ENCODE assay signal across 13 cellular contexts in genomic region chr4:3529363-3529762, GRCh38. TPM values are rescaled to one million over a fixed set of nuclear protein-coding genes. Genes with fewer than 3 reads are reported as not detected.
DNase-seq lines count a peak whose midpoint lies in the region; ATAC-seq and TF ChIP-seq lines count a peak whose summit lies in the region.
"Had no signal": no experiment of that assay in that cellular context is flagged by ENCODE, and none has a peak within 500 bp of the region (broad histone marks: within the 10 kb centered on the region; RNA-seq: fewer than 3 reads in every experiment).

No MANE protein-coding gene starts in this region.

- H3K4me3 Mint-ChIP-seq in CD4-positive, CD25-positive, alpha-beta regulatory T cell = peak overlapping the region in 3 of 4 donors; percentile 85 to 99 (median 99)
- H3K4me3 Mint-ChIP-seq in naive thymus-derived CD8-positive, alpha-beta T cell = peak overlapping the region in 8 of 10 donors; percentile 54 to 100 (median 96)

- peak overlapping the region in 1 of 3 donors; percentile 47 for H3K27ac Mint-ChIP-seq in CD4-positive, CD25-positive, alpha-beta regulatory T cell
- H3K27ac Mint-ChIP-seq in naive thymus-derived CD8-positive, alpha-beta T cell = peak overlapping the region in 1 of 10 donors; percentile 5

- TF ChIP-seq CTCF in choroid plexus epithelial cell (conservative IDR thresholded peaks at IDR 0.05; ENCODE audit: low read depth, low read length) = no peak

- peaks cover 10% of the 10 kb centered on the region for H3K36me3 Mint-ChIP-seq in CD4-positive, CD25-positive, alpha-beta regulatory T cell
- peaks cover 0 to 30% (median 2%) of the 10 kb centered on the region in 3 donors for H3K36me3 Mint-ChIP-seq in naive thymus-derived CD8-positive, alpha-beta T cell

- no peaks in the 10 kb centered on the region for H3K27me3 Mint-ChIP-seq in CD4-positive, CD25-positive, alpha-beta regulatory T cell
- no peaks in the 10 kb centered on the region for H3K27me3 Mint-ChIP-seq in naive thymus-derived CD8-positive, alpha-beta T cell

- POLR2A ChIA-PET in naive thymus-derived CD8-positive, alpha-beta T cell (lab: Charles Lee) = no interaction called here

- H3K9me3 Mint-ChIP-seq in CD4-positive, CD25-positive, alpha-beta regulatory T cell = no peaks in the 10 kb centered on the region
- H3K9me3 Mint-ChIP-seq in naive thymus-derived CD8-positive, alpha-beta T cell = peaks cover 0 to 2% (median 0%) of the 10 kb centered on the region in 9 donors

- H3K27ac ChIP-seq in CD4-positive, CD25-positive, alpha-beta regulatory T cell (ENCODE audit: insufficient read depth, low read length, poor library complexity, severe bottlenecking) = no peak overlapping the region
- H3K27ac ChIP-seq: parathyroid adenoma had no signal

- DNase-seq in CD4-positive, CD25-positive, alpha-beta regulatory T cell = no peak
- peak; percentile 41 for DNase-seq in NAMALWA (ENCODE audit: low spot score)
- DNase-seq in choroid plexus epithelial cell (ENCODE audit: low read depth) = peak; percentile 43
- DNase-seq in naive thymus-derived CD8-positive, alpha-beta T cell = no peak
- DNase-seq in NCI-H524 (lab: John Stamatoyannopoulos, UW) = no peak
- DNase-seq in ureter (ENCODE audit: low spot score) = no peak
- no peak for DNase-seq in cerebellum (ENCODE audit: low spot score)
- DNase-seq: activated CD4-positive, CD25-positive, alpha-beta regulatory T cell treated with anti-CD3 and anti-CD28 coated beads, Interleukin-2, amount 50 U/mL, for 72 hours; cerebellar nuclear complex; stimulated activated CD4-positive, alpha-beta T cell treated with anti-CD3 and anti-CD28 coated beads, Interleukin-4, amount 100 ng/mL, for 4 hours had no signal

- H3K4me1 Mint-ChIP-seq in CD4-positive, CD25-positive, alpha-beta regulatory T cell = peaks cover 5 to 56% (median 28%) of the 10 kb centered on the region in 4 donors
- H3K4me1 Mint-ChIP-seq in naive thymus-derived CD8-positive, alpha-beta T cell = peaks cover 15 to 65% (median 50%) of the 10 kb centered on the region in 4 donors

- ATAC-seq in CD4-positive, CD25-positive, alpha-beta regulatory T cell (ENCODE audit: low read depth in 2 of 2) = no peak
- ATAC-seq in naive thymus-derived CD8-positive, alpha-beta T cell = no peak
- ATAC-seq in HG02571 (IDR thresholded peaks at IDR 0.05; ENCODE audit: unreplicated experiment) = no peak
- ATAC-seq: left colon had no signal

- H3K9me3 ChIP-seq in CD4-positive, CD25-positive, alpha-beta regulatory T cell (ENCODE audit: control insufficient read depth in 2 of 2, low read length in 2 of 2) = no peaks in the 10 kb centered on the region

- H3K36me3 ChIP-seq in CD4-positive, CD25-positive, alpha-beta regulatory T cell (ENCODE audit: control insufficient read depth, insufficient read depth, low read length) = peaks cover 28% of the 10 kb centered on the region

- peaks cover 24% of the 10 kb centered on the region for H3K4me1 ChIP-seq in CD4-positive, CD25-positive, alpha-beta regulatory T cell (ENCODE audit: control insufficient read depth, insufficient read depth, low read length, poor library complexity, severe bottlenecking)

- H3K27me3 ChIP-seq in CD4-positive, CD25-positive, alpha-beta regulatory T cell (ENCODE audit: control insufficient read depth, insufficient read depth, low read length) = no peaks in the 10 kb centered on the region

- no peak overlapping the region for H3K4me3 ChIP-seq in CD4-positive, CD25-positive, alpha-beta regulatory T cell (ENCODE audit: low read depth, low read length)
- H3K4me3 ChIP-seq in choroid plexus epithelial cell (ENCODE audit: low read depth, low read length) = no peak overlapping the region

RNA-seq across cellular contexts. Expression of gene LRPAP1, which starts 2.9 kb away (rescaled TPM):
- 99.2 TPM for total RNA-seq in CD4-positive, CD25-positive, alpha-beta regulatory T cell
- 100 to 1,000 TPM in 1 of 4 donors, 10 to 100 TPM in 3; 78.4 to 111 (median 95.1) TPM for polyA plus RNA-seq in CD4-positive, CD25-positive, alpha-beta regulatory T cell
- 10 to 100 TPM; 82.0 to 84.9 TPM for total RNA-seq in naive thymus-derived CD8-positive, alpha-beta T cell
- 100 to 1,000 TPM; 113 to 126 (median 120) TPM for polyA plus RNA-seq in naive thymus-derived CD8-positive, alpha-beta T cell
- total RNA-seq in ureter (145 TPM), cerebellum (23.5 TPM)

Comparison
In these comparisons a context has a peak if more than half of its experiments do, and no peak if none do; other contexts are left out.
1. DNase-seq: peak in NAMALWA (single experiment) and choroid plexus epithelial cell (single experiment); none in CD4-positive, CD25-positive, alpha-beta regulatory T cell (0 of 3), naive thymus-derived CD8-positive, alpha-beta T cell (0 of 10), NCI-H524 (0 of 2), ureter (single experiment) and cerebellum (single experiment).